ENCODE assay signal across 8 cellular contexts in genomic region chr9:128361981-128362646, GRCh38. TPM values are rescaled to one million over a fixed set of nuclear protein-coding genes. Genes with fewer than 3 reads are reported as not detected.
DNase-seq lines count a peak whose midpoint lies in the region; ATAC-seq and TF ChIP-seq lines count a peak whose summit lies in the region.

No MANE protein-coding gene starts in this region.

- POLR2A ChIA-PET in activated CD4-positive, alpha-beta memory T cell treated with anti-CD3 and anti-CD28 coated beads for 36 hours (lab: Charles Lee), result interaction anchor here (0.6 to 0.8 kb wide), 3 partner anchors 8 to 688 kb away, joined by 3 to 6 read pairs (median 4); partner anchors contain the start of gene URM1

- H3K36me3 ChIP-seq in duodenal mucosa (ENCODE audit: control insufficient read depth in 1 of 2, insufficient read depth in 2 of 2, low read length in 2 of 2) (peaks cover 0 to 12% of the 10 kb centered on the region in 2 donors), lung (ENCODE audit: control insufficient read depth in 2 of 2, insufficient read depth in 2 of 2, low read length in 2 of 2) (peaks cover 0 to 6% of the 10 kb centered on the region in 2 donors)

- H3K4me3 Mint-ChIP-seq in activated CD4-positive, alpha-beta memory T cell treated with anti-CD3 and anti-CD28 coated beads for 36 hours, result peak overlapping the region; percentile 50

- H3K36me3 Mint-ChIP-seq in activated CD4-positive, alpha-beta memory T cell treated with anti-CD3 and anti-CD28 coated beads for 36 hours, result no peaks in the 10 kb centered on the region

- no peak overlapping the region for H3K27ac ChIP-seq in duodenal mucosa (ENCODE audit: low read depth, low read length)
- peak overlapping the region in 1 of 2 donors; percentile 79 for H3K27ac ChIP-seq in lung (ENCODE audit: low read depth in 1 of 2, low read length in 1 of 2)

- peak overlapping the region; percentile 42 for H3K27ac Mint-ChIP-seq in activated CD4-positive, alpha-beta memory T cell treated with anti-CD3 and anti-CD28 coated beads for 36 hours

- DNase-seq in SIG-M5 treated with dmso at 0.1 percent for 504 hours (lab: John Stamatoyannopoulos, UW; ENCODE audit: unreplicated experiment), result peak; percentile 71
- no peak for DNase-seq in SIG-M5 (lab: John Stamatoyannopoulos, UW)
- peak; percentile 91 for DNase-seq in NCI-H69 (lab: John Stamatoyannopoulos, UW)
- peak; percentile 81 for DNase-seq in activated CD4-positive, alpha-beta memory T cell treated with anti-CD3 and anti-CD28 coated beads for 36 hours
- peak; percentile 85 for DNase-seq in lung (ENCODE audit: low spot score)
- peak; percentile 37 to 47 (median 40) for DNase-seq in stimulated activated CD4-positive, alpha-beta T cell treated with anti-CD3 and anti-CD28 coated beads, TNF-alpha, amount 100 ng/mL, for 4 hours (ENCODE audit: low read depth in 3 of 3)

- intact Hi-C loops in activated CD4-positive, alpha-beta memory T cell treated with anti-CD3 and anti-CD28 coated beads for 36 hours (cut with micrococcal nuclease), result loop anchor here (1.0 to 5.0 kb wide), 3 partner anchors 50 to 143 kb away; partner anchors contain the start of gene GLE1

- peak; percentile 50 for ATAC-seq in HG03378 (IDR thresholded peaks at IDR 0.05; ENCODE audit: unreplicated experiment)
- ATAC-seq in lung (ENCODE audit: insufficient read depth, low FRiP score), result peak; percentile 82

- H3K4me1 ChIP-seq in duodenal mucosa (ENCODE audit: control insufficient read depth in 1 of 2, insufficient read depth in 2 of 2, low read length in 2 of 2), result peaks cover 22 to 26% of the 10 kb centered on the region in 2 donors
- H3K4me1 ChIP-seq in lung (ENCODE audit: control insufficient read depth in 2 of 2, insufficient read depth in 2 of 2, low read length in 2 of 2), result peaks cover 0 to 2% of the 10 kb centered on the region in 2 donors

- H3K27me3 ChIP-seq in duodenal mucosa (ENCODE audit: control insufficient read depth in 1 of 2, insufficient read depth in 2 of 2, low read length in 2 of 2), result no peaks in the 10 kb centered on the region
- H3K27me3 ChIP-seq in lung (ENCODE audit: control insufficient read depth, insufficient read depth), result no peaks in the 10 kb centered on the region

- CTCF ChIA-PET in activated CD4-positive, alpha-beta memory T cell treated with anti-CD3 and anti-CD28 coated beads for 36 hours (lab: Charles Lee), result interaction anchor here (0.6 to 2.9 kb wide), 30 partner anchors 10 to 456 kb away, joined by 3 to 42 read pairs (median 4); partner anchors contain the start of genes BBLN, CERCAM, ENDOG and URM1

- no peaks in the 10 kb centered on the region for H3K9me3 Mint-ChIP-seq in activated CD4-positive, alpha-beta memory T cell treated with anti-CD3 and anti-CD28 coated beads for 36 hours

- peak; percentile 91 for TF ChIP-seq CTCF in lung (IDR thresholded peaks at IDR 0.05; ENCODE audit: control extremely low read depth, extremely low read depth)

- H3K27me3 Mint-ChIP-seq in activated CD4-positive, alpha-beta memory T cell treated with anti-CD3 and anti-CD28 coated beads for 36 hours, result no peaks in the 10 kb centered on the region

- H3K4me3 ChIP-seq in duodenal mucosa (ENCODE audit: low read depth in 1 of 2, low read length in 2 of 2), result peak overlapping the region; percentile 71 to 84
- H3K4me3 ChIP-seq in lung, result peak overlapping the region; percentile 54

- 9 to 10% methylated on average over 20 of the region's 20 CpGs for WGBS in lung, 2 donors

- peaks cover 9% of the 10 kb centered on the region for H3K4me1 Mint-ChIP-seq in activated CD4-positive, alpha-beta memory T cell treated with anti-CD3 and anti-CD28 coated beads for 36 hours (ENCODE audit: low read depth)

- H3K9ac ChIP-seq in duodenal mucosa (ENCODE audit: low read depth in 1 of 2, low read length in 2 of 2), result peak overlapping the region; percentile 25 to 64

- no peaks in the 10 kb centered on the region for H3K9me3 ChIP-seq in duodenal mucosa (ENCODE audit: control insufficient read depth in 1 of 2, low read length in 2 of 2)
- no peaks in the 10 kb centered on the region for H3K9me3 ChIP-seq in lung (ENCODE audit: control insufficient read depth in 2 of 2, insufficient read depth in 1 of 2, low read length in 1 of 2)

RNA-seq across cellular contexts. Expression of gene URM1, which starts 9.1 kb away (rescaled TPM):
- 10 to 100 TPM; 45.9 to 50.0 TPM for total RNA-seq in activated CD4-positive, alpha-beta memory T cell treated with anti-CD3 and anti-CD28 coated beads for 36 hours
- 10 to 100 TPM; 57.1 to 67.2 TPM for total RNA-seq in lung
- polyA plus RNA-seq in lung, result 10 to 100 TPM; 35.1 to 65.6 TPM

RNA-seq across cellular contexts. Expression of gene SLC27A4, which starts 21.8 kb away (rescaled TPM):
- 10 to 100 TPM; 12.6 to 14.1 TPM for total RNA-seq in activated CD4-positive, alpha-beta memory T cell treated with anti-CD3 and anti-CD28 coated beads for 36 hours
- 10 to 100 TPM in 1 of 2 donors, 1 to 10 TPM in 1; 6.8 to 25.2 TPM for total RNA-seq in lung
- polyA plus RNA-seq in lung, result 10 to 100 TPM; 23.3 to 29.7 TPM

RNA-seq across cellular contexts. Expression of gene COQ4, which starts 39.5 kb away (rescaled TPM):
- total RNA-seq in activated CD4-positive, alpha-beta memory T cell treated with anti-CD3 and anti-CD28 coated beads for 36 hours, result 10 to 100 TPM; 33.0 to 35.5 TPM
- 10 to 100 TPM; 32.4 to 63.8 TPM for total RNA-seq in lung
- polyA plus RNA-seq in lung, result 10 to 100 TPM; 40.8 to 57.5 TPM

RNA-seq across cellular contexts. Expression of gene TRUB2, which starts 39.9 kb away (rescaled TPM):
- total RNA-seq in activated CD4-positive, alpha-beta memory T cell treated with anti-CD3 and anti-CD28 coated beads for 36 hours, result 10 to 100 TPM; 27.2 to 27.4 TPM
- 10 to 100 TPM; 17.2 to 28.9 TPM for total RNA-seq in lung
- 10 to 100 TPM; 14.6 to 17.1 TPM for polyA plus RNA-seq in lung

RNA-seq across cellular contexts. Expression of gene CERCAM, which starts 58.5 kb away (rescaled TPM):
- total RNA-seq in activated CD4-positive, alpha-beta memory T cell treated with anti-CD3 and anti-CD28 coated beads for 36 hours, result 1 to 10 TPM; 1.0 to 1.1 TPM
- 10 to 100 TPM; 17.9 to 27.5 TPM for total RNA-seq in lung
- polyA plus RNA-seq in lung, result 10 to 100 TPM in 1 of 2 donors, 1 to 10 TPM in 1; 6.0 to 10.7 TPM
